In genomic region chr4:3955361-3956164, GRCh38 we compare ENCODE assay signal across 8 cellular contexts.
DNase-seq lines count a peak whose midpoint lies in the region; ATAC-seq and TF ChIP-seq lines count a peak whose summit lies in the region.
"Not testable (repeated sequence)": the region's sequence is repeated elsewhere in the genome, so short reads cannot be mapped to it uniquely, and the experiment has no call there.

No MANE protein-coding gene starts in this region.

- peaks cover 21% of the 10 kb centered on the region for H3F3A ChIP-seq in MM.1S (ENCODE audit: insufficient read depth, low read length)

- H3K27me3 ChIP-seq in MM.1S (replicated peaks; ENCODE audit: insufficient read depth, low read length); foreskin keratinocyte; neuron (ENCODE audit: insufficient read depth, low read length): not testable (repeated sequence)

- peak overlapping the region; percentile 65; the same call in 1 of the 2 replicates for H3K4me2 ChIP-seq in MM.1S (ENCODE audit: low read depth, low read length)

- not testable (repeated sequence) for H3K79me2 ChIP-seq in MM.1S (ENCODE audit: low read length)

- peak overlapping the region; percentile 95 for H3K9ac ChIP-seq in MM.1S (ENCODE audit: low read length)

- not testable (repeated sequence) for H4K20me1 ChIP-seq in MM.1S (ENCODE audit: insufficient read depth, low read length)

- H3K27ac ChIP-seq in MM.1S (ENCODE audit: low read length) (peak overlapping the region; percentile 88; the same call in 1 of the 2 replicates), foreskin keratinocyte (peak overlapping the region; percentile 89)

- ATAC-seq in foreskin keratinocyte, result peak; percentile 99

- H3K9me2 ChIP-seq in MM.1S (replicated peaks; ENCODE audit: insufficient read depth, low read length), result not testable (repeated sequence)

- H3K4me1 ChIP-seq in MM.1S (ENCODE audit: low read length), result peaks cover 19% of the 10 kb centered on the region
- H3K4me1 ChIP-seq in foreskin keratinocyte; neuron (ENCODE audit: insufficient read depth, low read length): not testable (repeated sequence)

- H3K4me3 ChIP-seq in MM.1S (ENCODE audit: low read length) (peak overlapping the region; percentile 74), neuron (ENCODE audit: low read length) (peak overlapping the region; percentile 88)

- not testable (repeated sequence) for H2AFZ ChIP-seq in MM.1S (ENCODE audit: low read length)
- peak overlapping the region; percentile 90 for H2AFZ ChIP-seq in neuron (ENCODE audit: low read depth, low read length)

- H3K9me3 ChIP-seq in MM.1S (replicated peaks; ENCODE audit: insufficient read depth, low read length); neuron (ENCODE audit: low read length): not testable (repeated sequence)

- H3K36me3 ChIP-seq in MM.1S (replicated peaks; ENCODE audit: insufficient read depth, low read length); neuron (ENCODE audit: insufficient read depth, low read length): not testable (repeated sequence)

- DNase-seq in G401 (ENCODE audit: low spot score), result peak; percentile 98
- peak; percentile 92 for DNase-seq in HCEC 1CT
- peak; percentile 98 for DNase-seq in MM.1S
- DNase-seq in SIG-M5 (lab: John Stamatoyannopoulos, UW), result peak; percentile 89
- peak; percentile 96 to 98 (median 96) for DNase-seq in activated naive CD4-positive, alpha-beta T cell (lab: John Stamatoyannopoulos, UW)
- peak; percentile 97 to 99 for DNase-seq in foreskin keratinocyte
- DNase-seq in stromal cell of bone marrow (ENCODE audit: low read depth), result peak; percentile 95

- not testable (repeated sequence) for TF ChIP-seq CTCF in MM.1S (IDR thresholded peaks at IDR 0.05; ENCODE audit: low read length); foreskin keratinocyte (conservative IDR thresholded peaks at IDR 0.05)

- in situ Hi-C loops in G401 (cut with HindIII; ENCODE audit: low sequenced_read_pairs), result not testable (repeated sequence)

Comparison
In these comparisons a context has a peak if more than half of its experiments do, and no peak if none do; other contexts are left out.
1. Peak in every context shown above with its lines: DNase-seq, ATAC-seq, H3K4me3 ChIP-seq and H3K27ac ChIP-seq.